Comparison of ENCODE assay signal across 27 cellular contexts in genomic region chr10:72818076-72818475, GRCh38.
DNase-seq lines count a peak whose midpoint lies in the region; ATAC-seq and TF ChIP-seq lines count a peak whose summit lies in the region.
"Had no signal": no experiment of that assay in that cellular context is flagged by ENCODE, and none has a peak within 500 bp of the region (broad histone marks: within the 10 kb centered on the region; RNA-seq: fewer than 3 reads in every experiment).

No MANE protein-coding gene starts in this region.

- no peak overlapping the region for H3K27ac ChIP-seq in DND-41 (ENCODE audit: low read length)
- H3K27ac ChIP-seq in HCT116 (ENCODE audit: low read depth, low read length): no peak overlapping the region
- H3K27ac ChIP-seq in neutrophil: peak overlapping the region; percentile 66
- H3K27ac ChIP-seq: A549; BLaER1 treated with 17β-estradiol and CSF1 and Interleukin-3, amounts not matched to agents 10 nM and 100 nM had no signal

- BruUV-seq in HCT116 (replicated peaks; lab: Mats Ljungman, UMichigan): no TSS peak

- no peak for TF ChIP-seq CTCF in DND-41 (IDR thresholded peaks at IDR 0.05; ENCODE audit: borderline replicate concordance, extremely low read depth, low read length, poor library complexity, severe bottlenecking)
- no peak for TF ChIP-seq CTCF in HCT116 (IDR thresholded peaks at IDR 0.05 in 2 of 3, conservative IDR thresholded peaks at IDR 0.05 in 1 of 3; ENCODE audit: borderline replicate concordance in 1 of 3, insufficient read depth in 1 of 3, low read depth in 2 of 3, low read length in 2 of 3)
- TF ChIP-seq CTCF in neutrophil (IDR thresholded peaks at IDR 0.05): no peak

- no peaks in the 10 kb centered on the region for H3K27me3 ChIP-seq in DND-41 (ENCODE audit: insufficient read depth, low read length, poor library complexity)
- no peaks in the 10 kb centered on the region for H3K27me3 ChIP-seq in HCT116 (ENCODE audit: insufficient read depth, low read length)
- no peaks in the 10 kb centered on the region for H3K27me3 ChIP-seq in neutrophil
- H3K27me3 ChIP-seq: BLaER1 treated with 17β-estradiol and CSF1 and Interleukin-3, amounts not matched to agents 10 nM and 100 nM had no signal

- no peaks in the 10 kb centered on the region for H3K9me2 ChIP-seq in HCT116 (ENCODE audit: insufficient read depth)

- H3K79me2 ChIP-seq in DND-41 (ENCODE audit: insufficient read depth, low read length) (peaks cover 2% of the 10 kb centered on the region; the same call in 1 of the 2 replicates), HCT116 (ENCODE audit: insufficient read depth, low read length) (peaks cover 6% of the 10 kb centered on the region; the same call in 1 of the 2 replicates)

- H3K4me3 ChIP-seq in DND-41 (ENCODE audit: low read depth in 1 of 2, low read length in 2 of 2) (no peak overlapping the region), HCT116 (replicated peaks in 1 of 2; ENCODE audit: low read depth in 1 of 2, low read length in 2 of 2) (no peak overlapping the region), neutrophil (ENCODE audit: low read depth in 1 of 2, low read length in 1 of 2) (no peak overlapping the region)
- H3K4me3 ChIP-seq: A549; BLaER1 treated with 17β-estradiol and CSF1 and Interleukin-3, amounts not matched to agents 10 nM and 100 nM; HAP-1 had no signal

- no peaks in the 10 kb centered on the region for H3K9me3 Mint-ChIP-seq in central memory CD8-positive, alpha-beta T cell

- no peak for DNase-seq in DND-41
- peak; percentile 24 for DNase-seq in HCT116 (ENCODE audit: low read depth, low spot score)
- no peak for DNase-seq in central memory CD8-positive, alpha-beta T cell (ENCODE audit: low spot score in 2 of 2)
- no peak for DNase-seq in NCI-H2107 treated with DMSO at 0.1 percent for 48 hours (lab: John Stamatoyannopoulos, UW; ENCODE audit: unreplicated experiment)
- no peak for DNase-seq in NCI-H226
- no peak for DNase-seq in activated gamma-delta T cell (lab: John Stamatoyannopoulos, UW)
- no peak for DNase-seq in DMS79 (lab: John Stamatoyannopoulos, UW)
- DNase-seq: AML-193; Caco-2; CD4-positive, alpha-beta memory T cell; DMS 273 treated with DMSO at 0.1 percent for 48 hours; DMS79 treated with DMSO at 0.1 percent for 48 hours; Kasumi-1; NCI-H1105 treated with DMSO at 0.1 percent for 48 hours; NCI-H146; NCI-H1930; NCI-H2107; NCI-H446 treated with DMSO at 0.1 percent for 48 hours; NCI-H526; NK-92 treated with Interleukin-12 subunit alpha and Interleukin-12 subunit beta, amount 100 ng/mL, for 24 hours; PC-3; T-helper 1 cell had no signal

- POLR2A ChIA-PET in HCT116 (lab: Charles Lee): no interaction called here

- no peak overlapping the region for H3K9ac ChIP-seq in DND-41 (ENCODE audit: low read depth, low read length)
- H3K9ac ChIP-seq in HCT116 (ENCODE audit: low read length): no peak overlapping the region
- H3K9ac ChIP-seq: BLaER1 treated with 17β-estradiol and CSF1 and Interleukin-3, amounts not matched to agents 10 nM and 100 nM had no signal

- H4K20me1 ChIP-seq in DND-41 (ENCODE audit: insufficient read depth, low read length) (no peaks in the 10 kb centered on the region; the same call in 1 of the 2 replicates), HCT116 (ENCODE audit: insufficient read depth) (peaks cover 1% of the 10 kb centered on the region; the same call in 1 of the 2 replicates)
- H4K20me1 ChIP-seq: BLaER1 treated with 17β-estradiol and CSF1 and Interleukin-3, amounts not matched to agents 10 nM and 100 nM had no signal

- no peaks in the 10 kb centered on the region for H3K36me3 Mint-ChIP-seq in central memory CD8-positive, alpha-beta T cell (ENCODE audit: insufficient read depth)

- no peak for TF ChIP-seq POLR2A in HCT116 (IDR thresholded peaks at IDR 0.05; ENCODE audit: borderline replicate concordance, extremely low read depth, insufficient read depth, insufficient read length)

- H3K4me1 ChIP-seq in DND-41 (ENCODE audit: insufficient read depth, low read length) (no peaks in the 10 kb centered on the region), HCT116 (ENCODE audit: control insufficient read depth in 1 of 2, insufficient read depth in 2 of 2, low read length in 2 of 2) (peaks cover 13 to 21% of the 10 kb centered on the region in 2 experiments), neutrophil (ENCODE audit: control insufficient read depth in 1 of 2, insufficient read depth in 1 of 2, low read depth in 1 of 2, low read length in 1 of 2) (peaks cover 44% of the 10 kb centered on the region in 2 experiments)
- H3K4me1 ChIP-seq: HAP-1 had no signal

- peaks cover 12% of the 10 kb centered on the region for H3K4me1 Mint-ChIP-seq in central memory CD8-positive, alpha-beta T cell

- RAD21 ChIA-PET in HCT116 (lab: Charles Lee; ENCODE audit: low non-redundant PET in 1 of 2, low total read pairs in 2 of 2, uncharacterized antibody in 2 of 2, unreplicated experiment in 2 of 2): no interaction called here

- ATAC-seq in DND-41 (ENCODE audit: insufficient read depth, low read depth): peak; percentile 50; the same call in 1 of the 3 replicates
- no peak; the same call in none of the 2 replicates for ATAC-seq in HCT116
- ATAC-seq in central memory CD8-positive, alpha-beta T cell (replicated peaks; ENCODE audit: extremely low read depth, poor library complexity, severe bottlenecking): peak; percentile 54
- ATAC-seq: A549, PC-3, Right ventricle myocardium inferior had no signal

- no peak for TF ChIP-seq RAD21 in HCT116 (IDR thresholded peaks at IDR 0.05; ENCODE audit: low read depth)

- no peaks in the 10 kb centered on the region for H3K9me3 ChIP-seq in DND-41 (ENCODE audit: insufficient read depth, low read length, severe bottlenecking)
- no peaks in the 10 kb centered on the region for H3K9me3 ChIP-seq in HCT116 (ENCODE audit: control insufficient read depth in 1 of 2, insufficient read depth in 1 of 2, low read depth in 1 of 2, low read length in 2 of 2)
- H3K9me3 ChIP-seq in neutrophil: no peaks in the 10 kb centered on the region
- H3K9me3 ChIP-seq: HAP-1 had no signal

- H3K27ac Mint-ChIP-seq in central memory CD8-positive, alpha-beta T cell (ENCODE audit: low read depth): peak overlapping the region; percentile 78

- CTCF ChIA-PET in HCT116 (lab: Charles Lee): no interaction called here

- H3K4me3 Mint-ChIP-seq in central memory CD8-positive, alpha-beta T cell: peak overlapping the region; percentile 9

- no peaks in the 10 kb centered on the region for H3K36me3 ChIP-seq in DND-41 (ENCODE audit: insufficient read depth, low read length)
- H3K36me3 ChIP-seq in HCT116 (ENCODE audit: control insufficient read depth in 1 of 2, insufficient read depth in 2 of 2, low read length in 2 of 2): no peaks in the 10 kb centered on the region
- H3K36me3 ChIP-seq in neutrophil: no peaks in the 10 kb centered on the region
- H3K36me3 ChIP-seq: HAP-1 had no signal

- no peaks in the 10 kb centered on the region for H3K27me3 Mint-ChIP-seq in central memory CD8-positive, alpha-beta T cell
- H3K27me3 Mint-ChIP-seq: CD4-positive, alpha-beta memory T cell had no signal

- intact Hi-C loops in HCT116 (cut with micrococcal nuclease): no loop called here

- H2AFZ ChIP-seq in DND-41 (ENCODE audit: low read depth, low read length): no peak overlapping the region
- H2AFZ ChIP-seq in HCT116 (ENCODE audit: low read depth, low read length, poor library complexity, severe bottlenecking): no peak overlapping the region

- H3K4me2 ChIP-seq in DND-41 (ENCODE audit: insufficient read depth, low read length): no peak overlapping the region
- peak overlapping the region; percentile 50 for H3K4me2 ChIP-seq in HCT116 (ENCODE audit: low read length)
- H3K4me2 ChIP-seq: A549; BLaER1 treated with 17β-estradiol and CSF1 and Interleukin-3, amounts not matched to agents 10 nM and 100 nM had no signal

TF ChIP-seq in HCT116, 20 proteins besides CTCF, POLR2A, EP300 and RAD21:
- TF ChIP-seq ELF1 (IDR thresholded peaks at IDR 0.05; ENCODE audit: borderline replicate concordance, low read depth): no peak
